In the genomic region with DNA sequence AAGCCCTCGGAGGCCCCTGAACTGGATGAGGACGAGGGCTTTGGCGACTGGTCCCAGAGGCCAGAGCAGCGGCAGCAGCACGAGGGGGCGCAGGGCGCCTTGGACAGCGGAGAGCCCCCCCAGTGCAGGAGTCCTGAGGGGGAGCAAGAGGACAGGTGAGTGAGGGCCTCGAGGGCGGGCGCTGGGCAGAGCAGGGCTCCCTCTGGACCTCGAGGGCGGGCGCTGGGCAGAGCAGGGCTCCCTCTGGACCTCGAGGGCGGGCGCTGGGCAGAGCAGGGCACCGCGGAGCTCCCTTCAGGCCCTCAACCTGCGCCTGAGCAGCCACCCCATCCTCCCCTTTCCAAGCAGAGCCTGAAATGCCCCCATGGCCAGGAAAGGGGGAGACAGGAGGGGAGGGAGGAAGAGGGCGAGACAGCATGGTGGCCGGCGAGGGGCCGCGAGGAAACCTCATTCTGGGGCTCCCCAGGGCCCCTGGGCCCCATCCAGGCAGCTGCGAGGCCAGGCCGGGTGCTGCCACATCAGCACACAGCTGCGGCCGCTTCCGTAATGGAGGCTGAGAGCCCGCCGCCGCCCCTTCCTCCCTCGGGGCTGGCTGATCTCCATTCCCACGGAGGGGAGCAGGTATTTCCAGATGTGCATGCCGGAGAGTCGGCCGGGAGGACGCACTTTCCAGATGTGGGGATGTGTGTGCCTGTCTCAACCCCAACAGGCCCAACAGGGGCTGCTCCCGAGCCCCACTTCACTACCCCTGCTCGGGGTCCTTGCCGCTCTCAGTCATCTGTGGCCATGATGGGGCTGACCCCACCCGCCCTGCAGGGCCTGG, we compare ENCODE assay signal across 10 cellular contexts. TPM values are rescaled to one million over a fixed set of nuclear protein-coding genes. Genes with fewer than 3 reads are reported as not detected.
DNase-seq lines count a peak whose midpoint lies in the region; ATAC-seq and TF ChIP-seq lines count a peak whose summit lies in the region.
"Had no signal": no experiment of that assay in that cellular context is flagged by ENCODE, and none has a peak within 500 bp of the region (broad histone marks: within the 10 kb centered on the region; RNA-seq: fewer than 3 reads in every experiment).

No MANE protein-coding gene starts in this region.

- peaks cover 12% of the 10 kb centered on the region for H3K4me1 ChIP-seq in CD8-positive, alpha-beta T cell (ENCODE audit: insufficient read depth, low read length)
- peaks cover 11% of the 10 kb centered on the region for H3K4me1 ChIP-seq in rectal smooth muscle tissue (ENCODE audit: control insufficient read depth, insufficient read depth, low read length)

- intact Hi-C loops in CD8-positive, alpha-beta T cell (cut with DNase I, micrococcal nuclease), result loop anchor here (1.0 to 5.0 kb wide), 5 partner anchors 29 to 270 kb away; partner anchors contain the start of genes LSP1 (in 1 of the 2) and TNNT3 (in 1 of the 2)

- no peaks in the 10 kb centered on the region for H3K27me3 Mint-ChIP-seq in CD8-positive, alpha-beta T cell (ENCODE audit: low read depth)

- peaks cover 30% of the 10 kb centered on the region for H3K36me3 ChIP-seq in CD8-positive, alpha-beta T cell (ENCODE audit: insufficient read depth, low read length)
- H3K36me3 ChIP-seq in rectal smooth muscle tissue (ENCODE audit: control insufficient read depth, insufficient read depth, low read length), result peaks cover 11% of the 10 kb centered on the region
- H3K36me3 ChIP-seq in MG63, result peaks cover 54% of the 10 kb centered on the region

- H3K9me3 ChIP-seq in CD8-positive, alpha-beta T cell (ENCODE audit: low read length), result no peaks in the 10 kb centered on the region
- no peaks in the 10 kb centered on the region for H3K9me3 ChIP-seq in MG63

- no peaks in the 10 kb centered on the region for H3K9me3 Mint-ChIP-seq in CD8-positive, alpha-beta T cell

- CTCF ChIA-PET in CD8-positive, alpha-beta T cell (lab: Charles Lee), result interaction anchor here (0.6 to 4.2 kb wide), 36 partner anchors 9 to 272 kb away, joined by 3 to 74 read pairs (median 5); partner anchors contain the start of genes H19, LSP1, MRPL23 and PRR33

- peaks cover 14% of the 10 kb centered on the region for H3K36me3 Mint-ChIP-seq in CD8-positive, alpha-beta T cell

- TF ChIP-seq CTCF in CD8-positive, alpha-beta T cell (IDR thresholded peaks at IDR 0.05), result no peak
- no peak for TF ChIP-seq CTCF in fibroblast of mammary gland (conservative IDR thresholded peaks at IDR 0.05; ENCODE audit: control insufficient read depth, insufficient read depth, low read depth, low read length)

- no peak overlapping the region for H3K4me3 Mint-ChIP-seq in CD8-positive, alpha-beta T cell

- H3K27ac ChIP-seq in CD8-positive, alpha-beta T cell (ENCODE audit: low read depth, low read length), result no peak overlapping the region
- H3K27ac ChIP-seq in rectal smooth muscle tissue (ENCODE audit: low read depth, low read length), result peak overlapping the region; percentile 76

- no peak overlapping the region for H3K27ac Mint-ChIP-seq in CD8-positive, alpha-beta T cell

- DNase-seq in CD8-positive, alpha-beta T cell, result peak in 3 of 7 experiments; percentile 10 to 50 (median 10)
- DNase-seq in fibroblast of mammary gland (ENCODE audit: low read depth), result peak; percentile 35
- DNase-seq in DMS 273 treated with DMSO at 0.1 percent for 48 hours (lab: John Stamatoyannopoulos, UW), result no peak
- DNase-seq in NCI-H187 (lab: John Stamatoyannopoulos, UW), result no peak
- DNase-seq in medulla oblongata (ENCODE audit: extremely low spot score), result no peak
- no peak for DNase-seq in MG63

- no peak overlapping the region for H3K9ac ChIP-seq in rectal smooth muscle tissue (ENCODE audit: low read length)

- H3K27me3 ChIP-seq in CD8-positive, alpha-beta T cell (ENCODE audit: insufficient read depth, low read length), result no peaks in the 10 kb centered on the region
- peaks cover under 1% of the 10 kb centered on the region for H3K27me3 ChIP-seq in rectal smooth muscle tissue (ENCODE audit: control insufficient read depth, insufficient read depth, low read length)
- H3K27me3 ChIP-seq in MG63, result no peaks in the 10 kb centered on the region

- H3K4me3 ChIP-seq in CD8-positive, alpha-beta T cell (ENCODE audit: low read depth, low read length), result no peak overlapping the region
- no peak overlapping the region for H3K4me3 ChIP-seq in fibroblast of mammary gland (ENCODE audit: control insufficient read depth, low read depth, low read length)
- no peak overlapping the region for H3K4me3 ChIP-seq in rectal smooth muscle tissue (ENCODE audit: low read length)
- H3K4me3 ChIP-seq in MG63, result no peak overlapping the region

- POLR2A ChIA-PET in CD8-positive, alpha-beta T cell (lab: Charles Lee), result interaction anchor here (0.8 to 2.3 kb wide), 5 partner anchors 9 to 269 kb away, joined by 3 to 21 read pairs (median 4); partner anchors contain the start of genes LSP1 and PRR33

- H3K4me1 Mint-ChIP-seq in CD8-positive, alpha-beta T cell (ENCODE audit: low read depth), result peaks cover 13% of the 10 kb centered on the region

- ATAC-seq in CD8-positive, alpha-beta T cell, result peak; percentile 14
- ATAC-seq in HG03135 (IDR thresholded peaks at IDR 0.05; ENCODE audit: unreplicated experiment), result peak; percentile 25

RNA-seq across cellular contexts. Expression of gene PRR33, which starts 10.0 kb away (rescaled TPM):
- not detected for total RNA-seq in CD8-positive, alpha-beta T cell
- not detected in 2 replicates for total RNA-seq in MG63 (2014; rRNA removed; shearing (Covaris generic); ENCODE audit: low replicate concordance)
- total RNA-seq: left lobe of liver, RPMI7951 had no signal

RNA-seq across cellular contexts. Expression of gene LSP1, which starts 28.8 kb away (rescaled TPM):
- total RNA-seq in CD8-positive, alpha-beta T cell, result 100 to 1,000 TPM; 190 to 191 TPM
- total RNA-seq in MG63 (2014; rRNA removed; shearing (Covaris generic); ENCODE audit: low replicate concordance), result 41.7 and 66.6 TPM in 2 replicates

RNA-seq across cellular contexts. Expression of gene TNNT3, which starts 37.9 kb away (rescaled TPM):
- total RNA-seq in CD8-positive, alpha-beta T cell, result 10 to 100 TPM; 18.6 to 19.2 TPM
- not detected in 2 replicates for total RNA-seq in MG63 (2014; rRNA removed; shearing (Covaris generic); ENCODE audit: low replicate concordance)
- total RNA-seq: left lobe of liver, RPMI7951 had no signal

RNA-seq across cellular contexts. Expression of gene TNNI2, which starts 42.9 kb away (rescaled TPM):
- under 1 TPM in 1 of 2 experiments, not detected in 1; 0.60 TPM for total RNA-seq in CD8-positive, alpha-beta T cell
- total RNA-seq in MG63 (2014; rRNA removed; shearing (Covaris generic); ENCODE audit: low replicate concordance), result not detected in 2 replicates
- total RNA-seq: left lobe of liver had no signal

RNA-seq across cellular contexts. Expression of gene SYT8, which starts 46.9 kb away (rescaled TPM):
- not detected for total RNA-seq in CD8-positive, alpha-beta T cell
- not detected in 2 replicates for total RNA-seq in MG63 (2014; rRNA removed; shearing (Covaris generic); ENCODE audit: low replicate concordance)
- total RNA-seq: RPMI7951 had no signal

Comparison
In these comparisons a context has a peak if more than half of its experiments do, and no peak if none do; other contexts are left out.
1. RNA of gene TNNT3, which starts 37.9 kb away (total RNA-seq): 18.6 to 19.2 TPM in CD8-positive, alpha-beta T cell; not detected in MG63; every median in the first group is over 10 times any median in the second.